In genomic region chr11:7251487-7251835, GRCh38 we compare ENCODE assay signal across 11 cellular contexts. TPM values are rescaled to one million over a fixed set of nuclear protein-coding genes. Genes with fewer than 3 reads are reported as not detected.
A peak's percentile ranks its signal among the peaks of the same experiment; 100 is the strongest.
DNase-seq lines count a peak whose midpoint lies in the region; ATAC-seq, FAIRE-seq and TF ChIP-seq lines count a peak whose summit lies in the region.
"Had no signal": no experiment of that assay in that cellular context is flagged by ENCODE, and none has a peak within 500 bp of the region (broad histone marks: within the 10 kb centered on the region; RNA-seq: fewer than 3 reads in every experiment).

No MANE protein-coding gene starts in this region.

- TF ChIP-seq POLR2A in GM12892 (IDR thresholded peaks at IDR 0.05; ENCODE audit: low read depth, low read length) = no peak

- H3K27ac Mint-ChIP-seq in activated T-helper 2 cell treated with anti-CD3 and anti-CD28 coated beads, Interferon-gamma antibody, Interleukin-2, Interleukin-4, amounts not matched to agents 10 μg/mL and 5 μg/mL and 100 μg/mL, durations not matched to agents 14 hours and 24 hours and 36 hours = no peak overlapping the region
- no peak overlapping the region for H3K27ac Mint-ChIP-seq in progenitor cell of endocrine pancreas
- H3K27ac Mint-ChIP-seq: activated naive CD8-positive, alpha-beta T cell treated with anti-CD3 and anti-CD28 coated beads, Interleukin-2, amount 10 ng/mL, durations not matched to agents 7 days and 5 days had no signal

- H3K4me3 ChIP-seq in AG09309 (ENCODE audit: control insufficient read depth, low read depth, low read length) (peak overlapping the region; percentile 32), hepatocyte (peak overlapping the region; percentile 62)
- H3K4me3 ChIP-seq: HAP-1 had no signal

- no peaks in the 10 kb centered on the region for H3K9me2 ChIP-seq in hepatocyte (replicated peaks; ENCODE audit: insufficient read depth)

- H3K79me2 ChIP-seq in hepatocyte = no peaks in the 10 kb centered on the region

- peaks cover 50% of the 10 kb centered on the region for H3K27me3 Mint-ChIP-seq in activated T-helper 2 cell treated with anti-CD3 and anti-CD28 coated beads, Interferon-gamma antibody, Interleukin-2, Interleukin-4, amounts not matched to agents 10 μg/mL and 5 μg/mL and 100 μg/mL, durations not matched to agents 14 hours and 24 hours and 36 hours (ENCODE audit: low read depth)
- peaks cover 73% of the 10 kb centered on the region for H3K27me3 Mint-ChIP-seq in progenitor cell of endocrine pancreas

- intact Hi-C loops in activated T-helper 2 cell treated with anti-CD3 and anti-CD28 coated beads, Interferon-gamma antibody, Interleukin-2, Interleukin-4, amounts not matched to agents 10 μg/mL and 5 μg/mL and 100 μg/mL, durations not matched to agents 14 hours and 24 hours and 36 hours (cut with micrococcal nuclease) = no loop called here

- peak overlapping the region; percentile 15 for H3K4me3 Mint-ChIP-seq in activated T-helper 2 cell treated with anti-CD3 and anti-CD28 coated beads, Interferon-gamma antibody, Interleukin-2, Interleukin-4, amounts not matched to agents 10 μg/mL and 5 μg/mL and 100 μg/mL, durations not matched to agents 14 hours and 24 hours and 36 hours (ENCODE audit: low read depth)
- H3K4me3 Mint-ChIP-seq in progenitor cell of endocrine pancreas (ENCODE audit: low read depth) = peak overlapping the region; percentile 61
- H3K4me3 Mint-ChIP-seq: activated naive CD8-positive, alpha-beta T cell treated with anti-CD3 and anti-CD28 coated beads, Interleukin-2, amount 10 ng/mL, durations not matched to agents 7 days and 5 days had no signal

- no peak for ATAC-seq in HG03469 (IDR thresholded peaks at IDR 0.05; ENCODE audit: unreplicated experiment)

- peaks cover 60% of the 10 kb centered on the region for H3K27me3 ChIP-seq in hepatocyte

- H3K9me3 Mint-ChIP-seq in activated T-helper 2 cell treated with anti-CD3 and anti-CD28 coated beads, Interferon-gamma antibody, Interleukin-2, Interleukin-4, amounts not matched to agents 10 μg/mL and 5 μg/mL and 100 μg/mL, durations not matched to agents 14 hours and 24 hours and 36 hours = no peaks in the 10 kb centered on the region
- H3K9me3 Mint-ChIP-seq in progenitor cell of endocrine pancreas (ENCODE audit: low read depth) = peaks cover 3% of the 10 kb centered on the region
- H3K9me3 Mint-ChIP-seq: activated naive CD8-positive, alpha-beta T cell treated with anti-CD3 and anti-CD28 coated beads, Interleukin-2, amount 10 ng/mL, durations not matched to agents 7 days and 5 days had no signal

- peak overlapping the region; percentile 93 for H3K4me2 ChIP-seq in hepatocyte

- H3K4me1 Mint-ChIP-seq in activated T-helper 2 cell treated with anti-CD3 and anti-CD28 coated beads, Interferon-gamma antibody, Interleukin-2, Interleukin-4, amounts not matched to agents 10 μg/mL and 5 μg/mL and 100 μg/mL, durations not matched to agents 14 hours and 24 hours and 36 hours (ENCODE audit: low read depth) = peaks cover 2% of the 10 kb centered on the region
- no peaks in the 10 kb centered on the region for H3K4me1 Mint-ChIP-seq in progenitor cell of endocrine pancreas (ENCODE audit: low read depth)
- H3K4me1 Mint-ChIP-seq: activated naive CD8-positive, alpha-beta T cell treated with anti-CD3 and anti-CD28 coated beads, Interleukin-2, amount 10 ng/mL, durations not matched to agents 7 days and 5 days had no signal

- DNase-seq in AG09309 (ENCODE audit: low read depth) (no peak), hepatocyte (ENCODE audit: low spot score) (no peak), progenitor cell of endocrine pancreas (ENCODE audit: low spot score, unreplicated experiment) (no peak), COLO829 (ENCODE audit: low spot score) (no peak), GM12892 (ENCODE audit: insufficient read length) (no peak), NCI-H2081 treated with DMSO at 0.1 percent for 48 hours (lab: John Stamatoyannopoulos, UW) (no peak)
- DNase-seq in activated T-helper 2 cell treated with anti-CD3 and anti-CD28 coated beads, Interferon-gamma antibody, Interleukin-2, Interleukin-4, amounts not matched to agents 10 μg/mL and 5 μg/mL and 100 μg/mL, durations not matched to agents 14 hours and 24 hours and 36 hours (ENCODE audit: low spot score) = no peak

- H2AFZ ChIP-seq in hepatocyte = peak overlapping the region; percentile 92

- no peaks in the 10 kb centered on the region for H3K36me3 ChIP-seq in hepatocyte (replicated peaks; ENCODE audit: insufficient read depth, low read depth)
- H3K36me3 ChIP-seq: HAP-1 had no signal

- no peaks in the 10 kb centered on the region for H4K20me1 ChIP-seq in hepatocyte (ENCODE audit: insufficient read depth, poor library complexity, severe bottlenecking)

- no peaks in the 10 kb centered on the region for H3K36me3 Mint-ChIP-seq in activated T-helper 2 cell treated with anti-CD3 and anti-CD28 coated beads, Interferon-gamma antibody, Interleukin-2, Interleukin-4, amounts not matched to agents 10 μg/mL and 5 μg/mL and 100 μg/mL, durations not matched to agents 14 hours and 24 hours and 36 hours (ENCODE audit: low read depth)
- H3K36me3 Mint-ChIP-seq in progenitor cell of endocrine pancreas (ENCODE audit: insufficient read depth) = no peaks in the 10 kb centered on the region
- H3K36me3 Mint-ChIP-seq: activated naive CD8-positive, alpha-beta T cell treated with anti-CD3 and anti-CD28 coated beads, Interleukin-2, amount 10 ng/mL, durations not matched to agents 7 days and 5 days had no signal

- no peak overlapping the region for H3K27ac ChIP-seq in hepatocyte

- H3K4me1 ChIP-seq in hepatocyte (ENCODE audit: insufficient read depth) = peaks cover 9% of the 10 kb centered on the region
- H3K4me1 ChIP-seq: HAP-1 had no signal

- 4% methylated on average over 25 of the region's 28 CpGs for WGBS in hepatocyte (ENCODE audit: low lambda C conversion rate, missing lambda C conversion rate)

- no peak for FAIRE-seq in GM12892 (lab: Jason Lieb, UNC)
- FAIRE-seq: TTC549 had no signal

- no peak for TF ChIP-seq CTCF in AG09309 (IDR thresholded peaks at IDR 0.05; ENCODE audit: control insufficient read depth, insufficient read depth, low read depth, low read length, missing control alignments)
- TF ChIP-seq CTCF in hepatocyte (IDR thresholded peaks at IDR 0.05; ENCODE audit: poor library complexity) = no peak
- no peak for TF ChIP-seq CTCF in progenitor cell of endocrine pancreas (IDR thresholded peaks at IDR 0.05; ENCODE audit: unreplicated experiment)

- H3K9me3 ChIP-seq in hepatocyte (ENCODE audit: low read depth) = no peaks in the 10 kb centered on the region
- H3K9me3 ChIP-seq: HAP-1 had no signal

RNA-seq across cellular contexts. Expression of gene SYT9, which starts 0.2 kb away (rescaled TPM):
- total RNA-seq in activated T-helper 2 cell treated with anti-CD3 and anti-CD28 coated beads, Interferon-gamma antibody, Interleukin-2, Interleukin-4, amounts not matched to agents 10 μg/mL and 5 μg/mL and 100 μg/mL, durations not matched to agents 14 hours and 24 hours and 36 hours = not detected in 2 replicates
- total RNA-seq in hepatocyte = 0.84 and 1.3 TPM in 2 replicates
- polyA plus RNA-seq in hepatocyte = 0.22 TPM in 1 of 2 replicates, not detected in the other
- 0.42 and 0.57 TPM in 2 replicates for total RNA-seq in progenitor cell of endocrine pancreas
- polyA plus RNA-seq in GM12892 (2012; ENCODE audit: missing spikeins) = not detected
- total RNA-seq: activated naive CD8-positive, alpha-beta T cell treated with anti-CD3 and anti-CD28 coated beads, Interleukin-2, amount 10 ng/mL, durations not matched to agents 7 days and 5 days had no signal
